Comparison of ENCODE assay signal across 28 cellular contexts in genomic region chr4:21139327-21139726, GRCh38.
"Had no signal": no experiment of that assay in that cellular context is flagged by ENCODE, and none has a peak within 500 bp of the region (broad histone marks: within the 10 kb centered on the region; RNA-seq: fewer than 3 reads in every experiment).

No MANE protein-coding gene starts in this region.

- DNase-seq: activated B cell treated with CpG ODN at 0.5 μM for 24 hours; activated CD4-positive, alpha-beta memory T cell treated with anti-CD3 and anti-CD28 coated beads for 36 hours; activated CD4-positive, alpha-beta T cell treated with anti-CD3 and anti-CD28 coated beads for 4 hours; activated CD4-positive, alpha-beta T cell treated with anti-CD3 and anti-CD28 coated beads, Interleukin-2, amount 50 U/mL, for 1 hour; activated CD4-positive, CD25-positive, alpha-beta regulatory T cell treated with anti-CD3 and anti-CD28 coated beads, Interleukin-2, amount 50 U/mL, for 72 hours; activated CD8-positive, alpha-beta memory T cell treated with anti-CD3 and anti-CD28 coated beads, Interleukin-2, amount 50 U/mL, for 4 hours; activated gamma-delta T cell treated with Interleukin-2 at 50 U/mL for 16 hours; activated naive CD4-positive, alpha-beta T cell treated with anti-CD3 and anti-CD28 coated beads for 36 hours; activated T-cell treated with anti-CD3 and anti-CD28 coated beads for 4 hours; activated T-cell treated with anti-CD3 and anti-CD28 coated beads, Interleukin-2, amount 50 U/mL, for 4 hours; adrenal gland; body of pancreas; NCI-H1048; NCI-H1105 treated with DMSO at 0.1 percent for 48 hours; NCI-H1436; NCI-H1694; NCI-H1930; NCI-H2081 treated with DMSO at 0.1 percent for 48 hours; NCI-H2171; NCI-H345; NCI-H524 treated with DMSO at 0.1 percent for 48 hours; OCI-M1; Right ventricle myocardium superior; SW 1271; T-helper 1 cell; T-helper 2 cell; T-helper 9 cell had no signal

- H3K4me3 ChIP-seq: adrenal gland, body of pancreas, breast epithelium had no signal
